Comparison of ENCODE assay signal across 17 cellular contexts in genomic region chr11:19933801-19934488, GRCh38.
"Had no signal": no experiment of that assay in that cellular context is flagged by ENCODE, and none has a peak within 500 bp of the region (broad histone marks: within the 10 kb centered on the region; RNA-seq: fewer than 3 reads in every experiment).

No MANE protein-coding gene starts in this region.

- H3K9me3 ChIP-seq: heart left ventricle, lower lobe of right lung, pancreas, tibial nerve had no signal

- H3K4me3 ChIP-seq: heart left ventricle, lower lobe of right lung, pancreas, tibial nerve had no signal

- DNase-seq: activated CD4-positive, alpha-beta T cell treated with anti-CD3 and anti-CD28 coated beads for 1 hour; activated CD4-positive, alpha-beta T cell treated with anti-CD3 and anti-CD28 coated beads, Interleukin-2, amount 50 U/mL, for 48 hours; activated effector memory CD4-positive, alpha-beta T cell treated with Interleukin-2 at 50 U/mL for 16 hours; activated T-cell treated with anti-CD3 and anti-CD28 coated beads, Interleukin-2, amount 50 U/mL, for 24 hours; central memory CD4-positive, alpha-beta T cell; effector CD8-positive, alpha-beta T cell; heart left ventricle; left cardiac atrium; lower lobe of right lung; pancreas; T-helper 1 cell had no signal

- H3K27ac Mint-ChIP-seq: activated naive CD4-positive, alpha-beta T cell treated with anti-CD3 and anti-CD28 coated beads, Interleukin-2, amount 50 U/mL, for 24 hours; activated T-cell treated with anti-CD3 and anti-CD28 coated beads, Interleukin-2, amount 50 U/mL, for 24 hours; stimulated activated effector memory CD8-positive, alpha-beta T cell treated with anti-CD3 and anti-CD28 coated beads, Interleukin-12 subunit alpha, Interleukin-12 subunit beta, amount 100 ng/mL, for 72 hours had no signal

- H3K4me1 ChIP-seq: lower lobe of right lung had no signal

- H3K4me3 Mint-ChIP-seq: activated naive CD4-positive, alpha-beta T cell treated with anti-CD3 and anti-CD28 coated beads, Interleukin-2, amount 50 U/mL, for 24 hours; activated T-cell treated with anti-CD3 and anti-CD28 coated beads, Interleukin-2, amount 50 U/mL, for 24 hours; mesothelial cell of epicardium; neural crest cell; stimulated activated effector memory CD8-positive, alpha-beta T cell treated with anti-CD3 and anti-CD28 coated beads, Interleukin-12 subunit alpha, Interleukin-12 subunit beta, amount 100 ng/mL, for 72 hours had no signal

- H3K9me3 Mint-ChIP-seq: activated naive CD4-positive, alpha-beta T cell treated with anti-CD3 and anti-CD28 coated beads, Interleukin-2, amount 50 U/mL, for 24 hours; activated T-cell treated with anti-CD3 and anti-CD28 coated beads, Interleukin-2, amount 50 U/mL, for 24 hours; brain; mesothelial cell of epicardium; neural crest cell; stimulated activated effector memory CD8-positive, alpha-beta T cell treated with anti-CD3 and anti-CD28 coated beads, Interleukin-12 subunit alpha, Interleukin-12 subunit beta, amount 100 ng/mL, for 72 hours had no signal

- H3K36me3 Mint-ChIP-seq: activated naive CD4-positive, alpha-beta T cell treated with anti-CD3 and anti-CD28 coated beads, Interleukin-2, amount 50 U/mL, for 24 hours; mesothelial cell of epicardium; stimulated activated effector memory CD8-positive, alpha-beta T cell treated with anti-CD3 and anti-CD28 coated beads, Interleukin-12 subunit alpha, Interleukin-12 subunit beta, amount 100 ng/mL, for 72 hours had no signal

- H3K4me1 Mint-ChIP-seq: activated naive CD4-positive, alpha-beta T cell treated with anti-CD3 and anti-CD28 coated beads, Interleukin-2, amount 50 U/mL, for 24 hours; stimulated activated effector memory CD8-positive, alpha-beta T cell treated with anti-CD3 and anti-CD28 coated beads, Interleukin-12 subunit alpha, Interleukin-12 subunit beta, amount 100 ng/mL, for 72 hours had no signal

- H3K27me3 Mint-ChIP-seq: brain had no signal

- H3K27me3 ChIP-seq: heart left ventricle, pancreas, tibial nerve had no signal

- H3K27ac ChIP-seq: lower lobe of right lung, pancreas, tibial nerve had no signal
